Comparison of ENCODE assay signal across 28 cellular contexts in genomic region chr16:19133600-19133999, GRCh38. TPM values are rescaled to one million over a fixed set of nuclear protein-coding genes. Genes with fewer than 3 reads are reported as not detected.
"Had no signal": no experiment of that assay in that cellular context is flagged by ENCODE, and none has a peak within 500 bp of the region (broad histone marks: within the 10 kb centered on the region; RNA-seq: fewer than 3 reads in every experiment).

No MANE protein-coding gene starts in this region.

- H3K27ac ChIP-seq: body of pancreas had no signal

- H3K27ac Mint-ChIP-seq: activated CD4-positive, alpha-beta memory T cell treated with anti-CD3 and anti-CD28 coated beads, Interleukin-2, amount 10 ng/mL, durations not matched to agents 7 days and 5 days; activated CD4-positive, alpha-beta T cell treated with anti-CD3 and anti-CD28 coated beads, Interleukin-2, amount 10 ng/mL, durations not matched to agents 7 days and 5 days; activated naive CD8-positive, alpha-beta T cell; activated naive CD8-positive, alpha-beta T cell treated with anti-CD3 and anti-CD28 coated beads, Interleukin-2, amount 50 U/mL, for 24 hours; activated T-cell treated with anti-CD3 and anti-CD28 coated beads, Interleukin-2, amount 50 U/mL, for 24 hours; activated T-helper 17 cell treated with anti-CD3 and anti-CD28 coated beads, Interleukin-2, amount 50 U/mL, for 72 hours; T-helper 17 cell; T-helper 2 cell treated with Interferon-gamma antibody and Interleukin-4, amounts not matched to agents 5 μg/mL and 100 μg/mL, for 36 hours; WTC11 had no signal

- H3K9me3 Mint-ChIP-seq: activated CD4-positive, alpha-beta memory T cell treated with anti-CD3 and anti-CD28 coated beads, Interleukin-2, amount 10 ng/mL, durations not matched to agents 7 days and 5 days; activated naive CD8-positive, alpha-beta T cell treated with anti-CD3 and anti-CD28 coated beads, Interleukin-2, amount 50 U/mL, for 24 hours; activated T-cell treated with anti-CD3 and anti-CD28 coated beads, Interleukin-2, amount 50 U/mL, for 24 hours; activated T-helper 17 cell treated with anti-CD3 and anti-CD28 coated beads, Interleukin-2, amount 50 U/mL, for 72 hours; T-helper 2 cell treated with Interferon-gamma antibody and Interleukin-4, amounts not matched to agents 5 μg/mL and 100 μg/mL, for 36 hours; WTC11 had no signal

- H3K4me3 Mint-ChIP-seq: activated CD4-positive, alpha-beta memory T cell treated with anti-CD3 and anti-CD28 coated beads, Interleukin-2, amount 10 ng/mL, durations not matched to agents 7 days and 5 days; activated CD4-positive, alpha-beta T cell treated with anti-CD3 and anti-CD28 coated beads, Interleukin-2, amount 10 ng/mL, durations not matched to agents 7 days and 5 days; activated naive CD8-positive, alpha-beta T cell; activated naive CD8-positive, alpha-beta T cell treated with anti-CD3 and anti-CD28 coated beads, Interleukin-2, amount 50 U/mL, for 24 hours; activated T-cell treated with anti-CD3 and anti-CD28 coated beads, Interleukin-2, amount 50 U/mL, for 24 hours; activated T-helper 17 cell treated with anti-CD3 and anti-CD28 coated beads, Interleukin-2, amount 50 U/mL, for 72 hours; T-helper 17 cell; T-helper 2 cell treated with Interferon-gamma antibody and Interleukin-4, amounts not matched to agents 5 μg/mL and 100 μg/mL, for 36 hours; WTC11 had no signal

- H3K4me1 ChIP-seq: body of pancreas had no signal

- H3K27me3 ChIP-seq: adrenal gland, body of pancreas, heart left ventricle had no signal

- H3K4me3 ChIP-seq: adrenal gland, body of pancreas, heart left ventricle had no signal

- H3K36me3 ChIP-seq: adrenal gland, heart left ventricle had no signal

- ATAC-seq: activated naive CD8-positive, alpha-beta T cell treated with anti-CD3 and anti-CD28 coated beads, Interleukin-2, amount 50 U/mL, for 24 hours; activated T-helper 17 cell treated with anti-CD3 and anti-CD28 coated beads, Interleukin-2, amount 50 U/mL, for 72 hours; body of pancreas; heart left ventricle; T-helper 17 cell; WTC11 had no signal

- H3K9me3 ChIP-seq: adrenal gland, body of pancreas, heart left ventricle had no signal

- H3K36me3 Mint-ChIP-seq: activated naive CD8-positive, alpha-beta T cell; WTC11 had no signal

- DNase-seq: activated CD4-positive, alpha-beta memory T cell treated with anti-CD3 and anti-CD28 coated beads, Interleukin-2, amount 10 ng/mL, durations not matched to agents 7 days and 5 days; activated CD4-positive, alpha-beta T cell treated with anti-CD3 and anti-CD28 coated beads for 1 hour; activated CD4-positive, alpha-beta T cell treated with anti-CD3 and anti-CD28 coated beads for 4 hours; activated CD4-positive, alpha-beta T cell treated with anti-CD3 and anti-CD28 coated beads, Interleukin-2, amount 10 ng/mL, durations not matched to agents 7 days and 5 days; activated CD4-positive, alpha-beta T cell treated with anti-CD3 and anti-CD28 coated beads, Interleukin-2, amount 50 U/mL, for 4 hours; activated CD8-positive, alpha-beta memory T cell treated with anti-CD3 and anti-CD28 coated beads, Interleukin-2, amount 50 U/mL, for 48 hours; activated effector memory CD4-positive, alpha-beta T cell treated with Interleukin-2 at 50 U/mL for 16 hours; activated gamma-delta T cell treated with Interleukin-2 at 50 U/mL for 16 hours; activated naive CD4-positive, alpha-beta T cell treated with anti-CD3 and anti-CD28 coated beads, Interleukin-2, amount 50 U/mL, for 16 hours; activated naive CD4-positive, alpha-beta T cell treated with Interleukin-2 at 50 U/mL for 16 hours; activated naive CD8-positive, alpha-beta T cell treated with anti-CD3 and anti-CD28 coated beads, Interleukin-2, amount 50 U/mL, for 24 hours; activated T-cell treated with anti-CD3 and anti-CD28 coated beads for 4 hours; activated T-cell treated with anti-CD3 and anti-CD28 coated beads, Interleukin-2, amount 50 U/mL, for 24 hours; adrenal gland; amygdala; body of pancreas; caudate nucleus; cortex of kidney; effector CD8-positive, alpha-beta T cell; foreskin fibroblast; glutamatergic neuron; heart left ventricle; T-helper 1 cell; T-helper 17 cell had no signal

RNA-seq across cellular contexts. Expression of gene SYT17, which starts 34.4 kb away (rescaled TPM):
- total RNA-seq: activated CD4-positive, alpha-beta memory T cell treated with anti-CD3 and anti-CD28 coated beads, Interleukin-2, amount 10 ng/mL, durations not matched to agents 7 days and 5 days; activated CD4-positive, alpha-beta T cell treated with anti-CD3 and anti-CD28 coated beads, Interleukin-2, amount 10 ng/mL, durations not matched to agents 7 days and 5 days; activated T-helper 17 cell treated with anti-CD3 and anti-CD28 coated beads, Interleukin-2, amount 50 U/mL, for 72 hours had no signal
